21 cellular contexts compared by ENCODE assay signal in genomic region chr15:98775498-98776230, GRCh38.
A peak's percentile ranks its signal among the peaks of the same experiment; 100 is the strongest.
DNase-seq lines count a peak whose midpoint lies in the region; ATAC-seq and TF ChIP-seq lines count a peak whose summit lies in the region.
"Had no signal": no experiment of that assay in that cellular context is flagged by ENCODE, and none has a peak within 500 bp of the region (broad histone marks: within the 10 kb centered on the region; RNA-seq: fewer than 3 reads in every experiment).

No MANE protein-coding gene starts in this region.

- H3K4me3 ChIP-seq in right atrium auricular region (no peak overlapping the region), suprapubic skin (no peak overlapping the region)
- H3K4me3 ChIP-seq: lung, upper lobe of right lung had no signal

- intact Hi-C loops in Right ventricle myocardium superior (cut with DNase I) = loop anchor here (5.0 to 10.0 kb wide), 2 partner anchors 123 to 289 kb away; no protein-coding TSS in a partner anchor

- H3K27me3 ChIP-seq in right atrium auricular region (no peaks in the 10 kb centered on the region), suprapubic skin (no peaks in the 10 kb centered on the region)
- H3K27me3 ChIP-seq: upper lobe of right lung had no signal

- H3K9me3 Mint-ChIP-seq in glutamatergic neuron (ENCODE audit: unreplicated experiment) = peaks cover 8% of the 10 kb centered on the region
- no peaks in the 10 kb centered on the region for H3K9me3 Mint-ChIP-seq in activated CD8-positive, alpha-beta T cell treated with anti-CD3 and anti-CD28 coated beads, Interleukin-2, amount 10 ng/mL, durations not matched to agents 7 days and 5 days (ENCODE audit: insufficient read depth)
- H3K9me3 Mint-ChIP-seq: activated CD4-positive, alpha-beta T cell treated with anti-CD3 and anti-CD28 coated beads, Interleukin-2, amount 10 ng/mL, durations not matched to agents 24 days and 14 days; activated naive CD4-positive, alpha-beta T cell treated with anti-CD3 and anti-CD28 coated beads, Interleukin-2, amount 50 U/mL, for 72 hours had no signal

- CTCF ChIA-PET in activated CD8-positive, alpha-beta T cell treated with anti-CD3 and anti-CD28 coated beads, Interleukin-2, amount 10 ng/mL, durations not matched to agents 7 days and 5 days (lab: Charles Lee) = no interaction called here

- no peaks in the 10 kb centered on the region for H3K36me3 Mint-ChIP-seq in glutamatergic neuron (ENCODE audit: unreplicated experiment)
- no peaks in the 10 kb centered on the region for H3K36me3 Mint-ChIP-seq in activated CD8-positive, alpha-beta T cell treated with anti-CD3 and anti-CD28 coated beads, Interleukin-2, amount 10 ng/mL, durations not matched to agents 7 days and 5 days (ENCODE audit: low read depth)
- H3K36me3 Mint-ChIP-seq: activated naive CD4-positive, alpha-beta T cell treated with anti-CD3 and anti-CD28 coated beads, Interleukin-2, amount 50 U/mL, for 72 hours had no signal

- peaks cover 33% of the 10 kb centered on the region for H3K4me1 Mint-ChIP-seq in glutamatergic neuron (ENCODE audit: low read depth, unreplicated experiment)
- H3K4me1 Mint-ChIP-seq in activated CD8-positive, alpha-beta T cell treated with anti-CD3 and anti-CD28 coated beads, Interleukin-2, amount 10 ng/mL, durations not matched to agents 7 days and 5 days (ENCODE audit: low read depth) = peaks cover 27% of the 10 kb centered on the region

- H3K9me3 ChIP-seq in right atrium auricular region (no peaks in the 10 kb centered on the region), suprapubic skin (no peaks in the 10 kb centered on the region)
- H3K9me3 ChIP-seq: upper lobe of right lung had no signal

- POLR2A ChIA-PET in activated CD8-positive, alpha-beta T cell treated with anti-CD3 and anti-CD28 coated beads, Interleukin-2, amount 10 ng/mL, durations not matched to agents 7 days and 5 days (lab: Charles Lee) = no interaction called here

- no peak for TF ChIP-seq EP300 in suprapubic skin (IDR thresholded peaks at IDR 0.05)

- no peak for ATAC-seq in Right ventricle myocardium superior (ENCODE audit: poor library complexity)
- no peak for ATAC-seq in GM21825 (IDR thresholded peaks at IDR 0.05; ENCODE audit: unreplicated experiment)
- ATAC-seq in activated CD8-positive, alpha-beta T cell treated with anti-CD3 and anti-CD28 coated beads, Interleukin-2, amount 10 ng/mL, durations not matched to agents 7 days and 5 days = no peak
- ATAC-seq: right cardiac atrium had no signal

- peaks cover 0 to 78% of the 10 kb centered on the region in 2 donors for H3K4me1 ChIP-seq in right atrium auricular region
- peaks cover 45% of the 10 kb centered on the region for H3K4me1 ChIP-seq in suprapubic skin

- 44% methylated on average over 5 of the region's 7 CpGs for WGBS in suprapubic skin

- H3K4me3 Mint-ChIP-seq in glutamatergic neuron (ENCODE audit: unreplicated experiment) = no peak overlapping the region
- H3K4me3 Mint-ChIP-seq in activated CD8-positive, alpha-beta T cell treated with anti-CD3 and anti-CD28 coated beads, Interleukin-2, amount 10 ng/mL, durations not matched to agents 7 days and 5 days = no peak overlapping the region
- H3K4me3 Mint-ChIP-seq: activated CD4-positive, alpha-beta T cell treated with anti-CD3 and anti-CD28 coated beads, Interleukin-2, amount 10 ng/mL, durations not matched to agents 24 days and 14 days had no signal

- no peak for TF ChIP-seq POLR2A in suprapubic skin (IDR thresholded peaks at IDR 0.05)

- TF ChIP-seq CTCF in right atrium auricular region (IDR thresholded peaks at IDR 0.05) = no peak
- TF ChIP-seq CTCF in VCaP (conservative IDR thresholded peaks at IDR 0.05) = no peak
- TF ChIP-seq CTCF in glutamatergic neuron (IDR thresholded peaks at IDR 0.05; ENCODE audit: partially characterized antibody, unreplicated experiment) = no peak
- TF ChIP-seq CTCF in suprapubic skin (IDR thresholded peaks at IDR 0.05) = no peak

- H3K27ac Mint-ChIP-seq in glutamatergic neuron (ENCODE audit: unreplicated experiment) = peak overlapping the region; percentile 52
- H3K27ac Mint-ChIP-seq in activated CD8-positive, alpha-beta T cell treated with anti-CD3 and anti-CD28 coated beads, Interleukin-2, amount 10 ng/mL, durations not matched to agents 7 days and 5 days = no peak overlapping the region
- H3K27ac Mint-ChIP-seq: activated CD4-positive, alpha-beta T cell treated with anti-CD3 and anti-CD28 coated beads, Interleukin-2, amount 10 ng/mL, durations not matched to agents 24 days and 14 days had no signal

- H3K27ac ChIP-seq in right atrium auricular region (peak overlapping the region; percentile 2 to 59), VCaP (peak overlapping the region; percentile 15; the same call in 1 of the 2 replicates), suprapubic skin (peak overlapping the region; percentile 75)
- H3K27ac ChIP-seq: upper lobe of right lung had no signal

- DNase-seq in right atrium auricular region (ENCODE audit: low spot score) = no peak
- DNase-seq in Right ventricle myocardium superior = no peak
- no peak for DNase-seq in glutamatergic neuron
- DNase-seq in suprapubic skin (ENCODE audit: low spot score in 2 of 2) = no peak
- DNase-seq in superior temporal gyrus (ENCODE audit: extremely low spot score) = no peak
- no peak for DNase-seq in activated CD8-positive, alpha-beta T cell treated with anti-CD3 and anti-CD28 coated beads, Interleukin-2, amount 10 ng/mL, durations not matched to agents 7 days and 5 days
- DNase-seq: 8988T, KBM-7, kidney glomerular epithelial cell, NCI-H1092, NCI-H1930, NCI-H774, SIG-M5, T-helper 1 cell, upper lobe of right lung had no signal

- no peaks in the 10 kb centered on the region for H3K36me3 ChIP-seq in right atrium auricular region
- no peaks in the 10 kb centered on the region for H3K36me3 ChIP-seq in suprapubic skin
- H3K36me3 ChIP-seq: upper lobe of right lung had no signal

- peaks cover 10% of the 10 kb centered on the region for H3K27me3 Mint-ChIP-seq in glutamatergic neuron (ENCODE audit: unreplicated experiment)
- peaks cover 2% of the 10 kb centered on the region for H3K27me3 Mint-ChIP-seq in activated CD8-positive, alpha-beta T cell treated with anti-CD3 and anti-CD28 coated beads, Interleukin-2, amount 10 ng/mL, durations not matched to agents 7 days and 5 days (ENCODE audit: low read depth)
- H3K27me3 Mint-ChIP-seq: activated CD4-positive, alpha-beta T cell treated with anti-CD3 and anti-CD28 coated beads, Interleukin-2, amount 10 ng/mL, durations not matched to agents 24 days and 14 days had no signal

Comparison
In these comparisons a context has a peak if more than half of its experiments do, and no peak if none do; other contexts are left out.
1. H3K27ac ChIP-seq: peak in every context shown above with its lines; median percentile 75 in suprapubic skin; 30 in right atrium auricular region; 15 in VCaP.